Comparison of ENCODE assay signal across 8 cellular contexts in genomic region chr7:148944935-148945934, GRCh38.
A peak's percentile ranks its signal among the peaks of the same experiment; 100 is the strongest.
DNase-seq lines count a peak whose midpoint lies in the region; ATAC-seq, FAIRE-seq and TF ChIP-seq lines count a peak whose summit lies in the region.
"Had no signal": no experiment of that assay in that cellular context is flagged by ENCODE, and none has a peak within 500 bp of the region (broad histone marks: within the 10 kb centered on the region; RNA-seq: fewer than 3 reads in every experiment).

No MANE protein-coding gene starts in this region.

- intact Hi-C loops in sciatic nerve (cut with DNase I) = no loop called here

- peak; percentile 98 for FAIRE-seq in G401.6 (lab: Jason Lieb, UNC)

- H3K4me3 ChIP-seq in choroid plexus epithelial cell (ENCODE audit: low read depth, low read length) = no peak overlapping the region

- no peak for TF ChIP-seq CTCF in choroid plexus epithelial cell (conservative IDR thresholded peaks at IDR 0.05; ENCODE audit: low read depth, low read length)

- ATAC-seq in sciatic nerve = peak; percentile 23
- no peak for ATAC-seq in HG03469 (IDR thresholded peaks at IDR 0.05; ENCODE audit: unreplicated experiment)

- DNase-seq in NCI-H2196 treated with DMSO at 0.1 percent for 48 hours (lab: John Stamatoyannopoulos, UW; ENCODE audit: unreplicated experiment) = peak; percentile 20
- peak; percentile 45 for DNase-seq in choroid plexus epithelial cell (ENCODE audit: low read depth)
- no peak for DNase-seq in sciatic nerve (ENCODE audit: low spot score)
- no peak for DNase-seq in activated CD4-positive, alpha-beta T cell treated with anti-CD3 and anti-CD28 coated beads, Interleukin-2, amount 50 U/mL, for 1 hour
- no peak for DNase-seq in cortex of kidney (lab: John Stamatoyannopoulos, UW)
- DNase-seq: effector CD4-positive, alpha-beta T cell had no signal

Comparison
In these comparisons a context has a peak if more than half of its experiments do, and no peak if none do; other contexts are left out.
1. DNase-seq: peak in NCI-H2196 treated with DMSO at 0.1 percent for 48 hours (single experiment) and choroid plexus epithelial cell (single experiment); none in sciatic nerve (single experiment), activated CD4-positive, alpha-beta T cell treated with anti-CD3 and anti-CD28 coated beads, Interleukin-2, amount 50 U/mL, for 1 hour (single experiment) and cortex of kidney (single experiment).